1 cellular context compared by ENCODE assay signal in the genomic region with DNA sequence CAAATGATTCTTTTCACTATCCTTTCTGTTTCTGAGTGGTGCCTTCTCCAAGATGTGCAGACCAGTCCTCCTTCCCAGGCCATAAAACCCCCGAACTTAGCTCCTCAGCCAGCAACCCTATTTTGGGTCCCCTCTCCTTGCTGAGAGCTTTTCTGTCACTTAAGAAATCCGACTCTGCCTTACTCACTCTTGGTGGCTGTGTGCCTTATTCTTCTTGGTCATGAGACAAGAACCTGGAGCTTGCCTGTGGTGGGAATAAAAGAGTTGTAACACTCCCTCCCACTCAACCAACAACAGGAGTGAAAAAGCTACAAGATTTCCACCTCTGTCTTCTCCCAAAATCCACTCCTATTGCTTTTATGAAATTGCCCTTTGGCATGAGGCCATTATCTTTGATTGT.
A peak's percentile ranks its signal among the peaks of the same experiment; 100 is the strongest.
TF ChIP-seq lines count a peak whose summit lies in the region.

No MANE protein-coding gene starts in this region.

TF ChIP-seq in HEK293, 187 proteins besides CTCF, POLR2A, EP300 and RAD21 (continued from another document):
- TF ChIP-seq, protein P1, sequence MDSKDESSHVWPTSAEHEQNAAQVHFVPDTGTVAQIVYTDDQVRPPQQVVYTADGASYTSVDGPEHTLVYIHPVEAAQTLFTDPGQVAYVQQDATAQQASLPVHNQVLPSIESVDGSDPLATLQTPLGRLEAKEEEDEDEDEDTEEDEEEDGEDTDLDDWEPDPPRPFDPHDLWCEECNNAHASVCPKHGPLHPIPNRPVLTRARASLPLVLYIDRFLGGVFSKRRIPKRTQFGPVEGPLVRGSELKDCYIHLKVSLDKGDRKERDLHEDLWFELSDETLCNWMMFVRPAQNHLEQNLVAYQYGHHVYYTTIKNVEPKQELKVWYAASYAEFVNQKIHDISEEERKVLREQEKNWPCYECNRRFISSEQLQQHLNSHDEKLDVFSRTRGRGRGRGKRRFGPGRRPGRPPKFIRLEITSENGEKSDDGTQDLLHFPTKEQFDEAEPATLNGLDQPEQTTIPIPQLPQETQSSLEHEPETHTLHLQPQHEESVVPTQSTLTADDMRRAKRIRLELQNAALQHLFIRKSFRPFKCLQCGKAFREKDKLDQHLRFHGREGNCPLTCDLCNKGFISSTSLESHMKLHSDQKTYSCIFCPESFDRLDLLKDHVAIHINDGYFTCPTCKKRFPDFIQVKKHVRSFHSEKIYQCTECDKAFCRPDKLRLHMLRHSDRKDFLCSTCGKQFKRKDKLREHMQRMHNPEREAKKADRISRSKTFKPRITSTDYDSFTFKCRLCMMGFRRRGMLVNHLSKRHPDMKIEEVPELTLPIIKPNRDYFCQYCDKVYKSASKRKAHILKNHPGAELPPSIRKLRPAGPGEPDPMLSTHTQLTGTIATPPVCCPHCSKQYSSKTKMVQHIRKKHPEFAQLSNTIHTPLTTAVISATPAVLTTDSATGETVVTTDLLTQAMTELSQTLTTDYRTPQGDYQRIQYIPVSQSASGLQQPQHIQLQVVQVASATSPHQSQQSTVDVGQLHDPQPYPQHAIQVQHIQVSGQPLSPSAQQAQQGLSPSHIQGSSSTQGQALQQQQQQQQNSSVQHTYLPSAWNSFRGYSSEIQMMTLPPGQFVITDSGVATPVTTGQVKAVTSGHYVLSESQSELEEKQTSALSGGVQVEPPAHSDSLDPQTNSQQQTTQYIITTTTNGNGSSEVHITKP (tag by site-specific recombination; IDR thresholded peaks at IDR 0.05), result no peak
- TF ChIP-seq SETDB1 (IDR thresholded peaks at IDR 0.05; ENCODE audit: insufficient read length, low read length), result peak; percentile 86
- no peak for TF ChIP-seq ZNF596 (tag by site-specific recombination; IDR thresholded peaks at IDR 0.05)
